8 cellular contexts compared by ENCODE assay signal in genomic region chr5:134874831-134875655, GRCh38. TPM values are rescaled to one million over a fixed set of nuclear protein-coding genes. Genes with fewer than 3 reads are reported as not detected.
DNase-seq lines count a peak whose midpoint lies in the region; ATAC-seq and TF ChIP-seq lines count a peak whose summit lies in the region.

No MANE protein-coding gene starts in this region.

- peaks cover 15% of the 10 kb centered on the region for H3K36me3 Mint-ChIP-seq in effector memory CD8-positive, alpha-beta T cell (ENCODE audit: insufficient read depth)

- 12 to 22% methylated on average over 20 of the region's 20 CpGs for WGBS in lung, 2 donors

- RAD21 ChIA-PET in HCT116 (lab: Charles Lee; ENCODE audit: low non-redundant PET in 1 of 2, low total read pairs in 2 of 2, uncharacterized antibody in 2 of 2, unreplicated experiment in 2 of 2), result no interaction called here

- H3K4me1 Mint-ChIP-seq in effector memory CD8-positive, alpha-beta T cell (ENCODE audit: low read depth in 2 of 2), result peaks cover 41 to 42% of the 10 kb centered on the region in 2 donors

- no peaks in the 10 kb centered on the region for H3K9me3 ChIP-seq in ES-I3 (ENCODE audit: control insufficient read depth, insufficient read depth, low read length)
- H3K9me3 ChIP-seq in HCT116 (ENCODE audit: control insufficient read depth in 1 of 2, insufficient read depth in 1 of 2, low read depth in 1 of 2, low read length in 2 of 2), result no peaks in the 10 kb centered on the region
- no peaks in the 10 kb centered on the region for H3K9me3 ChIP-seq in lung (ENCODE audit: control insufficient read depth in 2 of 2, insufficient read depth in 1 of 2, low read length in 1 of 2)

- DNase-seq in HCT116 (ENCODE audit: low read depth, low spot score), result no peak
- DNase-seq in NCI-H1694 treated with DMSO at 0.1 percent for 48 hours (lab: John Stamatoyannopoulos, UW), result peak; percentile 10
- DNase-seq in activated CD4-positive, alpha-beta T cell treated with anti-CD3 and anti-CD28 coated beads, Interleukin-2, amount 50 U/mL, for 4 hours, result peak; percentile 17 to 28
- peak; percentile 7 to 27 (median 9) for DNase-seq in effector memory CD8-positive, alpha-beta T cell
- DNase-seq in lung (ENCODE audit: low spot score), result peak; percentile 56
- DNase-seq in stimulated activated CD4-positive, alpha-beta T cell treated with anti-CD3 and anti-CD28 coated beads, Interleukin-4, amount 100 ng/mL, for 24 hours, result peak; percentile 44

- no peak for TF ChIP-seq POLR2A in HCT116 (IDR thresholded peaks at IDR 0.05; ENCODE audit: borderline replicate concordance, extremely low read depth, insufficient read depth, insufficient read length)

- peak overlapping the region; percentile 95 to 96 for H3K4me3 Mint-ChIP-seq in effector memory CD8-positive, alpha-beta T cell

- H3K27me3 ChIP-seq in HCT116 (ENCODE audit: insufficient read depth, low read length) (no peaks in the 10 kb centered on the region), lung (ENCODE audit: control insufficient read depth, insufficient read depth) (no peaks in the 10 kb centered on the region)

- H3K27ac ChIP-seq in HCT116 (ENCODE audit: low read depth, low read length), result peak overlapping the region; percentile 73
- H3K27ac ChIP-seq in lung (ENCODE audit: low read depth in 1 of 2, low read length in 1 of 2), result peak overlapping the region; percentile 85 to 98

- H3K4me3 ChIP-seq in HCT116 (replicated peaks in 1 of 2; ENCODE audit: low read depth in 1 of 2, low read length in 2 of 2) (peak overlapping the region; percentile 72 to 83), lung (peak overlapping the region; percentile 87)

- H3K9me2 ChIP-seq in HCT116 (ENCODE audit: insufficient read depth), result no peaks in the 10 kb centered on the region

- TSS peak; percentile 40 for BruUV-seq in HCT116 (replicated peaks; lab: Mats Ljungman, UMichigan)

- no peak for TF ChIP-seq CTCF in HCT116 (IDR thresholded peaks at IDR 0.05 in 2 of 3, conservative IDR thresholded peaks at IDR 0.05 in 1 of 3; ENCODE audit: borderline replicate concordance in 1 of 3, insufficient read depth in 1 of 3, low read depth in 2 of 3, low read length in 2 of 3)
- TF ChIP-seq CTCF in lung (IDR thresholded peaks at IDR 0.05; ENCODE audit: control extremely low read depth, extremely low read depth), result no peak

- peak overlapping the region; percentile 96 to 97 for H3K27ac Mint-ChIP-seq in effector memory CD8-positive, alpha-beta T cell

- intact Hi-C loops in HCT116 (cut with micrococcal nuclease), result loop anchor here (2.0 kb wide), 1 partner anchor 30 kb away; the partner anchor contains the start of gene PCBD2

- no peaks in the 10 kb centered on the region for H3K9me3 Mint-ChIP-seq in effector memory CD8-positive, alpha-beta T cell

- POLR2A ChIA-PET in HCT116 (lab: Charles Lee), result interaction anchor here (1.1 to 1.4 kb wide), 2 partner anchors 14 to 30 kb away, joined by 3 to 4 read pairs; partner anchors contain the start of gene PCBD2

- CTCF ChIA-PET in HCT116 (lab: Charles Lee), result interaction anchor here (1.9 kb wide), 1 partner anchor 30 kb away, joined by 9 read pairs; the partner anchor contains the start of gene PCBD2

- peaks cover 6% of the 10 kb centered on the region; the same call in 1 of the 2 replicates for H3K79me2 ChIP-seq in HCT116 (ENCODE audit: insufficient read depth, low read length)

- no peak overlapping the region for H2AFZ ChIP-seq in HCT116 (ENCODE audit: low read depth, low read length, poor library complexity, severe bottlenecking)

- H3K27me3 Mint-ChIP-seq in effector memory CD8-positive, alpha-beta T cell, result no peaks in the 10 kb centered on the region

- ATAC-seq in HCT116, result peak; percentile 55
- ATAC-seq in effector memory CD8-positive, alpha-beta T cell (replicated peaks), result peak; percentile 22
- ATAC-seq in lung (ENCODE audit: insufficient read depth, low FRiP score), result peak; percentile 65
- no peak for ATAC-seq in GM18858 (IDR thresholded peaks at IDR 0.05; ENCODE audit: unreplicated experiment)

- peak overlapping the region; percentile 75 for H3K4me2 ChIP-seq in HCT116 (ENCODE audit: low read length)

- no peaks in the 10 kb centered on the region for H3K36me3 ChIP-seq in ES-I3 (ENCODE audit: insufficient read depth, low read length)
- H3K36me3 ChIP-seq in HCT116 (ENCODE audit: control insufficient read depth in 1 of 2, insufficient read depth in 2 of 2, low read length in 2 of 2), result no peaks in the 10 kb centered on the region
- peaks cover 0 to 2% of the 10 kb centered on the region in 2 donors for H3K36me3 ChIP-seq in lung (ENCODE audit: control insufficient read depth in 2 of 2, insufficient read depth in 2 of 2, low read length in 2 of 2)

- H3K9ac ChIP-seq in ES-I3 (ENCODE audit: low read depth, low read length) (peak overlapping the region; percentile 84; the same call in 1 of the 2 replicates), HCT116 (ENCODE audit: low read length) (peak overlapping the region; percentile 82)

- H4K20me1 ChIP-seq in HCT116 (ENCODE audit: insufficient read depth), result no peaks in the 10 kb centered on the region

- H3K4me1 ChIP-seq in ES-I3 (ENCODE audit: insufficient read depth, low read length) (no peaks in the 10 kb centered on the region), HCT116 (ENCODE audit: control insufficient read depth in 1 of 2, insufficient read depth in 2 of 2, low read length in 2 of 2) (peaks cover 2 to 16% of the 10 kb centered on the region in 2 experiments; a peak in 3 of 4 replicates), lung (ENCODE audit: control insufficient read depth in 2 of 2, insufficient read depth in 2 of 2, low read length in 2 of 2) (peaks cover 0 to 6% of the 10 kb centered on the region in 2 donors)

- TF ChIP-seq RAD21 in HCT116 (IDR thresholded peaks at IDR 0.05; ENCODE audit: low read depth), result no peak

TF ChIP-seq in HCT116, 20 proteins besides CTCF, POLR2A, EP300 and RAD21:
- no peak for TF ChIP-seq MAX (IDR thresholded peaks at IDR 0.05)
- no peak for TF ChIP-seq ZFX (IDR thresholded peaks at IDR 0.05)
- no peak for TF ChIP-seq EGR1 (IDR thresholded peaks at IDR 0.05; ENCODE audit: low read depth)
- TF ChIP-seq EZH2phosphoT487 (IDR thresholded peaks at IDR 0.05; ENCODE audit: borderline replicate concordance), result no peak
- no peak for TF ChIP-seq SIN3A (IDR thresholded peaks at IDR 0.05; ENCODE audit: low read depth)
- no peak for TF ChIP-seq EZH2 (IDR thresholded peaks at IDR 0.05)
- no peak for TF ChIP-seq YY1 (IDR thresholded peaks at IDR 0.05; ENCODE audit: extremely low read depth, insufficient replicate concordance, low read depth, low read length)
- TF ChIP-seq SP1 (IDR thresholded peaks at IDR 0.05; ENCODE audit: low read depth), result no peak
- TF ChIP-seq, protein P1, sequence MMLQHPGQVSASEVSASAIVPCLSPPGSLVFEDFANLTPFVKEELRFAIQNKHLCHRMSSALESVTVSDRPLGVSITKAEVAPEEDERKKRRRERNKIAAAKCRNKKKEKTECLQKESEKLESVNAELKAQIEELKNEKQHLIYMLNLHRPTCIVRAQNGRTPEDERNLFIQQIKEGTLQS (IDR thresholded peaks at IDR 0.05), result no peak
- no peak for TF ChIP-seq ZNF274 (IDR thresholded peaks at IDR 0.05; ENCODE audit: low read depth, low read length)
- TF ChIP-seq SRF (IDR thresholded peaks at IDR 0.05; ENCODE audit: low read depth), result no peak
- no peak for TF ChIP-seq JUND (IDR thresholded peaks at IDR 0.05)
- TF ChIP-seq REST (IDR thresholded peaks at IDR 0.05; ENCODE audit: low read depth), result no peak

RNA-seq across cellular contexts. Expression of gene TXNDC15, which starts 0.9 kb away (rescaled TPM):
- total RNA-seq in HCT116 (2021; ENCODE audit: unreplicated experiment), result 17.8 TPM
- 16.7 and 18.4 TPM in 2 replicates for polyA plus RNA-seq in HCT116 (2012)
- total RNA-seq in lung, result 10 to 100 TPM; 50.2 to 91.9 TPM
- polyA plus RNA-seq in lung, result 10 to 100 TPM; 58.5 to 88.2 TPM

RNA-seq across cellular contexts. Expression of gene C5orf24, which starts 29.3 kb away (rescaled TPM):
- 46.9 TPM for total RNA-seq in HCT116 (2021; ENCODE audit: unreplicated experiment)
- polyA plus RNA-seq in HCT116 (2012), result 15.8 and 24.7 TPM in 2 replicates
- total RNA-seq in lung, result 10 to 100 TPM; 39.1 to 68.8 TPM
- 10 to 100 TPM; 19.6 to 20.3 TPM for polyA plus RNA-seq in lung

RNA-seq across cellular contexts. Expression of gene PCBD2, which starts 29.9 kb away (rescaled TPM):
- total RNA-seq in HCT116 (2021; ENCODE audit: unreplicated experiment), result 10.9 TPM
- 5.0 and 8.9 TPM in 2 replicates for polyA plus RNA-seq in HCT116 (2012)
- total RNA-seq in lung, result 10 to 100 TPM in 1 of 2 donors, 1 to 10 TPM in 1; 9.4 to 12.3 TPM
- polyA plus RNA-seq in lung, result 1 to 10 TPM; 4.1 to 5.7 TPM
